1 cellular context compared by ENCODE assay signal in genomic region chr15:53918180-53919079, GRCh38.
A peak's percentile ranks its signal among the peaks of the same experiment; 100 is the strongest.
TF ChIP-seq lines count a peak whose summit lies in the region.

No MANE protein-coding gene starts in this region.

TF ChIP-seq in HepG2, 621 proteins besides CTCF, POLR2A, EP300 and RAD21 (continued from another document and continues in another):
- no peak for TF ChIP-seq SNAPC4 (CRISPR knock-in tag; IDR thresholded peaks at IDR 0.05)
- no peak for TF ChIP-seq ZNF510 (CRISPR knock-in tag; IDR thresholded peaks at IDR 0.05; ENCODE audit: low read depth)
- no peak for TF ChIP-seq SRSF4 (IDR thresholded peaks at IDR 0.05; ENCODE audit: low read depth, low read length, poor library complexity, severe bottlenecking)
- no peak for TF ChIP-seq MAX (IDR thresholded peaks at IDR 0.05)
- no peak for TF ChIP-seq ZNF512 (CRISPR knock-in tag; IDR thresholded peaks at IDR 0.05)
- TF ChIP-seq ZNF704 (CRISPR knock-in tag; IDR thresholded peaks at IDR 0.05; ENCODE audit: borderline replicate concordance), result no peak
- no peak for TF ChIP-seq SNAPC5 (CRISPR knock-in tag; IDR thresholded peaks at IDR 0.05; ENCODE audit: borderline replicate concordance)
- TF ChIP-seq PHF21A (CRISPR knock-in tag; IDR thresholded peaks at IDR 0.05), result 0 out of 2 replicates have a peak, but pooled peaks have one; percentile 21
- peak; percentile 66 for TF ChIP-seq NR2C2 (CRISPR knock-in tag; IDR thresholded peaks at IDR 0.05; ENCODE audit: borderline replicate concordance)
- TF ChIP-seq ADNP (CRISPR knock-in tag; IDR thresholded peaks at IDR 0.05), result no peak
- TF ChIP-seq PCBP2 (optimal IDR thresholded peaks at IDR 0.05; ENCODE audit: low read depth, low read length, poor library complexity, severe bottlenecking), result no peak
- no peak for TF ChIP-seq SOX6 (IDR thresholded peaks at IDR 0.05)
- TF ChIP-seq SOX6 (CRISPR knock-in tag; IDR thresholded peaks at IDR 0.05), result peak; percentile 68
- no peak for TF ChIP-seq CEBPZ (IDR thresholded peaks at IDR 0.05; ENCODE audit: low read length)
- no peak for TF ChIP-seq THAP11 (CRISPR knock-in tag; IDR thresholded peaks at IDR 0.05)
- TF ChIP-seq HDAC1 (CRISPR knock-in tag; IDR thresholded peaks at IDR 0.05), result 0 out of 2 replicates have a peak, but pooled peaks have one; percentile 37
- TF ChIP-seq MED8 (CRISPR knock-in tag; IDR thresholded peaks at IDR 0.05; ENCODE audit: insufficient replicate concordance), result no peak
- no peak for TF ChIP-seq ZFP90 (CRISPR knock-in tag; IDR thresholded peaks at IDR 0.05; ENCODE audit: borderline replicate concordance)
- TF ChIP-seq ASH2L (IDR thresholded peaks at IDR 0.05; ENCODE audit: insufficient read length, low read depth, low read length), result no peak
- TF ChIP-seq ZKSCAN8 (CRISPR knock-in tag; IDR thresholded peaks at IDR 0.05; ENCODE audit: borderline replicate concordance), result no peak
- TF ChIP-seq ZNF276 (CRISPR knock-in tag; IDR thresholded peaks at IDR 0.05; ENCODE audit: low read depth), result no peak
- TF ChIP-seq ISX (CRISPR knock-in tag; conservative IDR thresholded peaks at IDR 0.05), result no peak
- TF ChIP-seq CHCHD3 (CRISPR knock-in tag; IDR thresholded peaks at IDR 0.05), result no peak
- TF ChIP-seq ELF3 (CRISPR knock-in tag; IDR thresholded peaks at IDR 0.05), result no peak
- TF ChIP-seq GFI1 (CRISPR knock-in tag; IDR thresholded peaks at IDR 0.05; ENCODE audit: borderline replicate concordance), result no peak; the same call in 1 of the 2 replicates
- no peak for TF ChIP-seq SALL2 (CRISPR knock-in tag; IDR thresholded peaks at IDR 0.05)
- no peak; the same call in 1 of the 2 replicates for TF ChIP-seq GATA4 (IDR thresholded peaks at IDR 0.05; ENCODE audit: borderline replicate concordance, low read depth)
- TF ChIP-seq ZBTB10 (CRISPR knock-in tag; IDR thresholded peaks at IDR 0.05; ENCODE audit: borderline replicate concordance), result no peak
- no peak for TF ChIP-seq IKZF1 (IDR thresholded peaks at IDR 0.05)
- TF ChIP-seq ZBTB49 (CRISPR knock-in tag; IDR thresholded peaks at IDR 0.05; ENCODE audit: borderline replicate concordance), result no peak
- no peak for TF ChIP-seq ZNF678 (CRISPR knock-in tag; IDR thresholded peaks at IDR 0.05)
- no peak for TF ChIP-seq ATF2 (CRISPR knock-in tag; IDR thresholded peaks at IDR 0.05)
- no peak for TF ChIP-seq AGO1 (IDR thresholded peaks at IDR 0.05; ENCODE audit: low read depth, low read length, poor library complexity, severe bottlenecking)
